1 cellular context compared by ENCODE assay signal in the genomic region with DNA sequence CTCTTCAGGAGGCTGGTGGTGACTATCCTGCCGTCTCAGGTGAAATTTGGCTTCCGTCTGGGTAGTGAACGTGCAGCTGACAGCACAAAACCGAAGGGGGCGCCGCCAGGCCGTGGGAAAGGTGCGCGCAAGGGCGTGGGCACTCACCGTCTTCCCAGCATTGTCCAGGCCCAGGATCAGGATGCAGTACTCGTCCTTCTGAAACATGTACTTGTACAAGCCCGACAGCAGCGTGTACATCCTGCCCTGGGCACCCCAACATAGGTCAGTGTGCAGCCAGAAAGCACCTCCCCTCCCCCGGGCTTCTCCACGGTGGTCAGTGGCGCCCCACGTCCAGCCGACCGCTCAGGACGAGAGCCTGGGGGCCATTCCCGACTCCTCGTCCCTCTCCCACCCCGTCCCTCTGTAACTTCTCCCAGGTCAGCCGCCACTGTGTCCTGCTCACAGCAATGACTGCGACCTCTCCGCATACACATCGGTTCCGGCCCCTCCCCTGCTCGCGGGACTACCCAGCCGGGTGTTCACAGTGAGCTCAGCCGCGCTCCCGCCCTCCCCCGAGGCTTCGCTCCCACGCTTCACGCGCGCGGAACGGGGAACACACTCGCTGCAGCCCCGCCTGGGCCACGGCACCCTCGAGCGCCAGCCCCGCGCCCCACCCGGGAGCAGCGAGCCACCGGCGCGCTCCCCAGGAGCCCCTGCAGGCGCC.
TF ChIP-seq lines count a peak whose summit lies in the region.

No MANE protein-coding gene starts in this region.

TF ChIP-seq in GM12878, 131 proteins besides CTCF, POLR2A, EP300 and RAD21 (continues in another document):
- TF ChIP-seq NFXL1 (IDR thresholded peaks at IDR 0.05; ENCODE audit: borderline replicate concordance) (no peak), RUNX3 (IDR thresholded peaks at IDR 0.05; ENCODE audit: low read length) (peak; percentile 44; the same call in 1 of the 2 replicates), SREBF2 (IDR thresholded peaks at IDR 0.05; ENCODE audit: low read length) (no peak), CBFB (IDR thresholded peaks at IDR 0.05; ENCODE audit: low read depth) (no peak), RBBP5 (conservative IDR thresholded peaks at IDR 0.05) (no peak), KLF5 (IDR thresholded peaks at IDR 0.05; ENCODE audit: partially characterized antibody) (no peak), MXI1 (IDR thresholded peaks at IDR 0.05; ENCODE audit: low read depth, low read length) (no peak), CBX5 (IDR thresholded peaks at IDR 0.05; ENCODE audit: low read depth) (no peak; the same call in 1 of the 2 replicates), POLR2AphosphoS2 (IDR thresholded peaks at IDR 0.05; ENCODE audit: low read depth, low read length) (no peak), ETV6 (conservative IDR thresholded peaks at IDR 0.05 in 1 of 2, IDR thresholded peaks at IDR 0.05 in 1 of 2; ENCODE audit: borderline replicate concordance in 1 of 2, low read depth in 1 of 2) (no peak), IKZF2 (IDR thresholded peaks at IDR 0.05) (peak; percentile 36 to 48; a peak in 2 of 4 replicates), MYC (IDR thresholded peaks at IDR 0.05; ENCODE audit: insufficient read depth, insufficient read length, insufficient replicate concordance, low read length, severe bottlenecking) (no peak), FOS (IDR thresholded peaks at IDR 0.05; ENCODE audit: borderline replicate concordance, extremely low read depth, insufficient read length) (no peak), ZNF217 (IDR thresholded peaks at IDR 0.05) (no peak), TAF1 (IDR thresholded peaks at IDR 0.05; ENCODE audit: borderline replicate concordance, low read depth, low read length) (no peak), DPF2 (IDR thresholded peaks at IDR 0.05) (no peak), CEBPB (IDR thresholded peaks at IDR 0.05; ENCODE audit: borderline replicate concordance in 1 of 2, low read depth in 2 of 2, low read length in 2 of 2) (no peak), WRNIP1 (IDR thresholded peaks at IDR 0.05; ENCODE audit: borderline replicate concordance, low read depth, low read length) (0 out of 2 replicates have a peak, but pooled peaks have one; percentile 66), SRF (IDR thresholded peaks at IDR 0.05; ENCODE audit: low read depth in 2 of 2, low read length in 2 of 2) (no peak), RFX5 (IDR thresholded peaks at IDR 0.05; ENCODE audit: low read depth, low read length) (no peak), SP1 (IDR thresholded peaks at IDR 0.05; ENCODE audit: low read depth, low read length) (no peak), TCF3 (IDR thresholded peaks at IDR 0.05; ENCODE audit: borderline replicate concordance, insufficient read depth, low read depth, low read length) (0 out of 2 replicates have a peak, but pooled peaks have one; percentile 13), ZNF384 (IDR thresholded peaks at IDR 0.05; ENCODE audit: borderline replicate concordance, low read depth, low read length) (no peak)
- TF ChIP-seq, protein P1, sequence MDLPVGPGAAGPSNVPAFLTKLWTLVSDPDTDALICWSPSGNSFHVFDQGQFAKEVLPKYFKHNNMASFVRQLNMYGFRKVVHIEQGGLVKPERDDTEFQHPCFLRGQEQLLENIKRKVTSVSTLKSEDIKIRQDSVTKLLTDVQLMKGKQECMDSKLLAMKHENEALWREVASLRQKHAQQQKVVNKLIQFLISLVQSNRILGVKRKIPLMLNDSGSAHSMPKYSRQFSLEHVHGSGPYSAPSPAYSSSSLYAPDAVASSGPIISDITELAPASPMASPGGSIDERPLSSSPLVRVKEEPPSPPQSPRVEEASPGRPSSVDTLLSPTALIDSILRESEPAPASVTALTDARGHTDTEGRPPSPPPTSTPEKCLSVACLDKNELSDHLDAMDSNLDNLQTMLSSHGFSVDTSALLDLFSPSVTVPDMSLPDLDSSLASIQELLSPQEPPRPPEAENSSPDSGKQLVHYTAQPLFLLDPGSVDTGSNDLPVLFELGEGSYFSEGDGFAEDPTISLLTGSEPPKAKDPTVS (IDR thresholded peaks at IDR 0.05; ENCODE audit: low read depth, low read length) = no peak
- TF ChIP-seq, protein P2, sequence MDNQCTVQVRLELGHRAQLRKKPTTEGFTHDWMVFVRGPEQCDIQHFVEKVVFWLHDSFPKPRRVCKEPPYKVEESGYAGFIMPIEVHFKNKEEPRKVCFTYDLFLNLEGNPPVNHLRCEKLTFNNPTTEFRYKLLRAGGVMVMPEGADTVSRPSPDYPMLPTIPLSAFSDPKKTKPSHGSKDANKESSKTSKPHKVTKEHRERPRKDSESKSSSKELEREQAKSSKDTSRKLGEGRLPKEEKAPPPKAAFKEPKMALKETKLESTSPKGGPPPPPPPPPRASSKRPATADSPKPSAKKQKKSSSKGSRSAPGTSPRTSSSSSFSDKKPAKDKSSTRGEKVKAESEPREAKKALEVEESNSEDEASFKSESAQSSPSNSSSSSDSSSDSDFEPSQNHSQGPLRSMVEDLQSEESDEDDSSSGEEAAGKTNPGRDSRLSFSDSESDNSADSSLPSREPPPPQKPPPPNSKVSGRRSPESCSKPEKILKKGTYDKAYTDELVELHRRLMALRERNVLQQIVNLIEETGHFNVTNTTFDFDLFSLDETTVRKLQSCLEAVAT (IDR thresholded peaks at IDR 0.05) = 0 out of 2 replicates have a peak, but pooled peaks have one; percentile 43
- TF ChIP-seq, protein P3, sequence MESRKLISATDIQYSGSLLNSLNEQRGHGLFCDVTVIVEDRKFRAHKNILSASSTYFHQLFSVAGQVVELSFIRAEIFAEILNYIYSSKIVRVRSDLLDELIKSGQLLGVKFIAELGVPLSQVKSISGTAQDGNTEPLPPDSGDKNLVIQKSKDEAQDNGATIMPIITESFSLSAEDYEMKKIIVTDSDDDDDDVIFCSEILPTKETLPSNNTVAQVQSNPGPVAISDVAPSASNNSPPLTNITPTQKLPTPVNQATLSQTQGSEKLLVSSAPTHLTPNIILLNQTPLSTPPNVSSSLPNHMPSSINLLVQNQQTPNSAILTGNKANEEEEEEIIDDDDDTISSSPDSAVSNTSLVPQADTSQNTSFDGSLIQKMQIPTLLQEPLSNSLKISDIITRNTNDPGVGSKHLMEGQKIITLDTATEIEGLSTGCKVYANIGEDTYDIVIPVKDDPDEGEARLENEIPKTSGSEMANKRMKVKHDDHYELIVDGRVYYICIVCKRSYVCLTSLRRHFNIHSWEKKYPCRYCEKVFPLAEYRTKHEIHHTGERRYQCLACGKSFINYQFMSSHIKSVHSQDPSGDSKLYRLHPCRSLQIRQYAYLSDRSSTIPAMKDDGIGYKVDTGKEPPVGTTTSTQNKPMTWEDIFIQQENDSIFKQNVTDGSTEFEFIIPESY (IDR thresholded peaks at IDR 0.05) = no peak
- TF ChIP-seq, protein P4, sequence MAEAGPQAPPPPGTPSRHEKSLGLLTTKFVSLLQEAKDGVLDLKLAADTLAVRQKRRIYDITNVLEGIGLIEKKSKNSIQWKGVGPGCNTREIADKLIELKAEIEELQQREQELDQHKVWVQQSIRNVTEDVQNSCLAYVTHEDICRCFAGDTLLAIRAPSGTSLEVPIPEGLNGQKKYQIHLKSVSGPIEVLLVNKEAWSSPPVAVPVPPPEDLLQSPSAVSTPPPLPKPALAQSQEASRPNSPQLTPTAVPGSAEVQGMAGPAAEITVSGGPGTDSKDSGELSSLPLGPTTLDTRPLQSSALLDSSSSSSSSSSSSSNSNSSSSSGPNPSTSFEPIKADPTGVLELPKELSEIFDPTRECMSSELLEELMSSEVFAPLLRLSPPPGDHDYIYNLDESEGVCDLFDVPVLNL (IDR thresholded peaks at IDR 0.05; ENCODE audit: low read depth, low read length) = no peak
- TF ChIP-seq, protein P5, sequence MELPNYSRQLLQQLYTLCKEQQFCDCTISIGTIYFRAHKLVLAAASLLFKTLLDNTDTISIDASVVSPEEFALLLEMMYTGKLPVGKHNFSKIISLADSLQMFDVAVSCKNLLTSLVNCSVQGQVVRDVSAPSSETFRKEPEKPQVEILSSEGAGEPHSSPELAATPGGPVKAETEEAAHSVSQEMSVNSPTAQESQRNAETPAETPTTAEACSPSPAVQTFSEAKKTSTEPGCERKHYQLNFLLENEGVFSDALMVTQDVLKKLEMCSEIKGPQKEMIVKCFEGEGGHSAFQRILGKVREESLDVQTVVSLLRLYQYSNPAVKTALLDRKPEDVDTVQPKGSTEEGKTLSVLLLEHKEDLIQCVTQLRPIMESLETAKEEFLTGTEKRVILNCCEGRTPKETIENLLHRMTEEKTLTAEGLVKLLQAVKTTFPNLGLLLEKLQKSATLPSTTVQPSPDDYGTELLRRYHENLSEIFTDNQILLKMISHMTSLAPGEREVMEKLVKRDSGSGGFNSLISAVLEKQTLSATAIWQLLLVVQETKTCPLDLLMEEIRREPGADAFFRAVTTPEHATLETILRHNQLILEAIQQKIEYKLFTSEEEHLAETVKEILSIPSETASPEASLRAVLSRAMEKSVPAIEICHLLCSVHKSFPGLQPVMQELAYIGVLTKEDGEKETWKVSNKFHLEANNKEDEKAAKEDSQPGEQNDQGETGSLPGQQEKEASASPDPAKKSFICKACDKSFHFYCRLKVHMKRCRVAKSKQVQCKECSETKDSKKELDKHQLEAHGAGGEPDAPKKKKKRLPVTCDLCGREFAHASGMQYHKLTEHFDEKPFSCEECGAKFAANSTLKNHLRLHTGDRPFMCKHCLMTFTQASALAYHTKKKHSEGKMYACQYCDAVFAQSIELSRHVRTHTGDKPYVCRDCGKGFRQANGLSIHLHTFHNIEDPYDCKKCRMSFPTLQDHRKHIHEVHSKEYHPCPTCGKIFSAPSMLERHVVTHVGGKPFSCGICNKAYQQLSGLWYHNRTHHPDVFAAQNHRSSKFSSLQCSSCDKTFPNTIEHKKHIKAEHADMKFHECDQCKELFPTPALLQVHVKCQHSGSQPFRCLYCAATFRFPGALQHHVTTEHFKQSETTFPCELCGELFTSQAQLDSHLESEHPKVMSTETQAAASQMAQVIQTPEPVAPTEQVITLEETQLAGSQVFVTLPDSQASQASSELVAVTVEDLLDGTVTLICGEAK (IDR thresholded peaks at IDR 0.05; ENCODE audit: borderline replicate concordance) = no peak
- TF ChIP-seq, protein P6, sequence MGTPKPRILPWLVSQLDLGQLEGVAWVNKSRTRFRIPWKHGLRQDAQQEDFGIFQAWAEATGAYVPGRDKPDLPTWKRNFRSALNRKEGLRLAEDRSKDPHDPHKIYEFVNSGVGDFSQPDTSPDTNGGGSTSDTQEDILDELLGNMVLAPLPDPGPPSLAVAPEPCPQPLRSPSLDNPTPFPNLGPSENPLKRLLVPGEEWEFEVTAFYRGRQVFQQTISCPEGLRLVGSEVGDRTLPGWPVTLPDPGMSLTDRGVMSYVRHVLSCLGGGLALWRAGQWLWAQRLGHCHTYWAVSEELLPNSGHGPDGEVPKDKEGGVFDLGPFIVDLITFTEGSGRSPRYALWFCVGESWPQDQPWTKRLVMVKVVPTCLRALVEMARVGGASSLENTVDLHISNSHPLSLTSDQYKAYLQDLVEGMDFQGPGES (IDR thresholded peaks at IDR 0.05) = no peak
- TF ChIP-seq, protein P7, sequence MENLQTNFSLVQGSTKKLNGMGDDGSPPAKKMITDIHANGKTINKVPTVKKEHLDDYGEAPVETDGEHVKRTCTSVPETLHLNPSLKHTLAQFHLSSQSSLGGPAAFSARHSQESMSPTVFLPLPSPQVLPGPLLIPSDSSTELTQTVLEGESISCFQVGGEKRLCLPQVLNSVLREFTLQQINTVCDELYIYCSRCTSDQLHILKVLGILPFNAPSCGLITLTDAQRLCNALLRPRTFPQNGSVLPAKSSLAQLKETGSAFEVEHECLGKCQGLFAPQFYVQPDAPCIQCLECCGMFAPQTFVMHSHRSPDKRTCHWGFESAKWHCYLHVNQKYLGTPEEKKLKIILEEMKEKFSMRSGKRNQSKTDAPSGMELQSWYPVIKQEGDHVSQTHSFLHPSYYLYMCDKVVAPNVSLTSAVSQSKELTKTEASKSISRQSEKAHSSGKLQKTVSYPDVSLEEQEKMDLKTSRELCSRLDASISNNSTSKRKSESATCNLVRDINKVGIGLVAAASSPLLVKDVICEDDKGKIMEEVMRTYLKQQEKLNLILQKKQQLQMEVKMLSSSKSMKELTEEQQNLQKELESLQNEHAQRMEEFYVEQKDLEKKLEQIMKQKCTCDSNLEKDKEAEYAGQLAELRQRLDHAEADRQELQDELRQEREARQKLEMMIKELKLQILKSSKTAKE (IDR thresholded peaks at IDR 0.05; ENCODE audit: low read depth, poor library complexity, severe bottlenecking) = no peak
- TF ChIP-seq, protein P8, sequence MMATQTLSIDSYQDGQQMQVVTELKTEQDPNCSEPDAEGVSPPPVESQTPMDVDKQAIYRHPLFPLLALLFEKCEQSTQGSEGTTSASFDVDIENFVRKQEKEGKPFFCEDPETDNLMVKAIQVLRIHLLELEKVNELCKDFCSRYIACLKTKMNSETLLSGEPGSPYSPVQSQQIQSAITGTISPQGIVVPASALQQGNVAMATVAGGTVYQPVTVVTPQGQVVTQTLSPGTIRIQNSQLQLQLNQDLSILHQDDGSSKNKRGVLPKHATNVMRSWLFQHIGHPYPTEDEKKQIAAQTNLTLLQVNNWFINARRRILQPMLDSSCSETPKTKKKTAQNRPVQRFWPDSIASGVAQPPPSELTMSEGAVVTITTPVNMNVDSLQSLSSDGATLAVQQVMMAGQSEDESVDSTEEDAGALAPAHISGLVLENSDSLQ (IDR thresholded peaks at IDR 0.05) = no peak
- TF ChIP-seq, protein P9, sequence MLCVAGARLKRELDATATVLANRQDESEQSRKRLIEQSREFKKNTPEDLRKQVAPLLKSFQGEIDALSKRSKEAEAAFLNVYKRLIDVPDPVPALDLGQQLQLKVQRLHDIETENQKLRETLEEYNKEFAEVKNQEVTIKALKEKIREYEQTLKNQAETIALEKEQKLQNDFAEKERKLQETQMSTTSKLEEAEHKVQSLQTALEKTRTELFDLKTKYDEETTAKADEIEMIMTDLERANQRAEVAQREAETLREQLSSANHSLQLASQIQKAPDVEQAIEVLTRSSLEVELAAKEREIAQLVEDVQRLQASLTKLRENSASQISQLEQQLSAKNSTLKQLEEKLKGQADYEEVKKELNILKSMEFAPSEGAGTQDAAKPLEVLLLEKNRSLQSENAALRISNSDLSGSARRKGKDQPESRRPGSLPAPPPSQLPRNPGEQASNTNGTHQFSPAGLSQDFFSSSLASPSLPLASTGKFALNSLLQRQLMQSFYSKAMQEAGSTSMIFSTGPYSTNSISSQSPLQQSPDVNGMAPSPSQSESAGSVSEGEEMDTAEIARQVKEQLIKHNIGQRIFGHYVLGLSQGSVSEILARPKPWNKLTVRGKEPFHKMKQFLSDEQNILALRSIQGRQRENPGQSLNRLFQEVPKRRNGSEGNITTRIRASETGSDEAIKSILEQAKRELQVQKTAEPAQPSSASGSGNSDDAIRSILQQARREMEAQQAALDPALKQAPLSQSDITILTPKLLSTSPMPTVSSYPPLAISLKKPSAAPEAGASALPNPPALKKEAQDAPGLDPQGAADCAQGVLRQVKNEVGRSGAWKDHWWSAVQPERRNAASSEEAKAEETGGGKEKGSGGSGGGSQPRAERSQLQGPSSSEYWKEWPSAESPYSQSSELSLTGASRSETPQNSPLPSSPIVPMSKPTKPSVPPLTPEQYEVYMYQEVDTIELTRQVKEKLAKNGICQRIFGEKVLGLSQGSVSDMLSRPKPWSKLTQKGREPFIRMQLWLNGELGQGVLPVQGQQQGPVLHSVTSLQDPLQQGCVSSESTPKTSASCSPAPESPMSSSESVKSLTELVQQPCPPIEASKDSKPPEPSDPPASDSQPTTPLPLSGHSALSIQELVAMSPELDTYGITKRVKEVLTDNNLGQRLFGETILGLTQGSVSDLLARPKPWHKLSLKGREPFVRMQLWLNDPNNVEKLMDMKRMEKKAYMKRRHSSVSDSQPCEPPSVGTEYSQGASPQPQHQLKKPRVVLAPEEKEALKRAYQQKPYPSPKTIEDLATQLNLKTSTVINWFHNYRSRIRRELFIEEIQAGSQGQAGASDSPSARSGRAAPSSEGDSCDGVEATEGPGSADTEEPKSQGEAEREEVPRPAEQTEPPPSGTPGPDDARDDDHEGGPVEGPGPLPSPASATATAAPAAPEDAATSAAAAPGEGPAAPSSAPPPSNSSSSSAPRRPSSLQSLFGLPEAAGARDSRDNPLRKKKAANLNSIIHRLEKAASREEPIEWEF (IDR thresholded peaks at IDR 0.05; ENCODE audit: insufficient replicate concordance, low read depth, low read length) = no peak
